In the genomic region with DNA sequence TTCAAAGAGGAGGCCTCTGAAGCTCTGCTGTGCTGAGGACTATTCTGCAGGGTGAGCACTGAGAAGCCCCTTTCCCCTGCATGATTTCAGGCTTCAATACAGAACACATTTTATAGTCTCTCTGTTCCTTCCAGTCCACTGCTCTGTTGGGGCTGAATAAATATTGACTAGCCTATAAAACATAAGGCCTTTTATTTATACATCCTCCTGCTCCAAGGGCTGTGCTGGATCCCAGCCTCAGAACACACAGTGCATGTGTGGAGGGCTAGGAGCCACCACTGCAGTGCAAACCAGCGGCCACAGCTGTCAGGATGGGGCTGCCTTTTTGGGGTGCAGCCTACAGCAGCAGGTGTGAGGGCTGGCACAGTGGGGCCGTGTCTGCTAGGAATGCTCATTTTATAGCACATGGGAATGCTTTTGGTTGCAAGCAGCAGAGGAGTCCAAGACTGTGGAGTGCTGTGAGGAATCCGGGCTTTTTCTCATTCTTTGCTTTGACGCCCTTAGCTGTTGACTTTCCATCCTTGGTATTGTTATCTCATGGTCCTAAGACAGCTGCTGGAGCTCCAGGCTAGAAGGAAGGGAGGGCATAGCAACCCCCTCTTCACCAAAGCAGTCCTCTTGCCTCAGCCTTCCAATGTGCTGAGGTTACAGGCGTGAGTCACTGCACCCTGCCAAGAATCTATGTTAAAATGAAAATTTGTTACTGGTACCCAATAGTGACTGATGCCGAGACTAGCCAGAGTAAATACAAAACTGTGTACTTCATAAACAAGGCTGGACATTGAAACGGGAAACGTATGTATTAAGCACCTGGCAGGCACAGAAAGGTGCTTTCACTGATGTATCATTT, we compare ENCODE assay signal across 12 cellular contexts.
DNase-seq lines count a peak whose midpoint lies in the region.
"Had no signal": no experiment of that assay in that cellular context is flagged by ENCODE, and none has a peak within 500 bp of the region (broad histone marks: within the 10 kb centered on the region; RNA-seq: fewer than 3 reads in every experiment).

No MANE protein-coding gene starts in this region.

- no peaks in the 10 kb centered on the region for H3K27me3 Mint-ChIP-seq in T-helper 1 cell treated with Interleukin-12 subunit alpha and Interleukin-12 subunit beta and Interleukin-4 antibody, amounts not matched to agents 30 μg/mL and 1 μg/mL, for 36 hours (ENCODE audit: low read depth)

- H3K36me3 ChIP-seq in KOPT-K1 (ENCODE audit: insufficient read depth, low read length): no peaks in the 10 kb centered on the region
- H3K36me3 ChIP-seq: thoracic aorta had no signal

- H3K27ac ChIP-seq in KOPT-K1 (ENCODE audit: low read depth, low read length, poor library complexity, severe bottlenecking): peak overlapping the region; percentile 52
- H3K27ac ChIP-seq: thoracic aorta had no signal

- peaks cover 13% of the 10 kb centered on the region for H3K36me3 Mint-ChIP-seq in T-helper 1 cell treated with Interleukin-12 subunit alpha and Interleukin-12 subunit beta and Interleukin-4 antibody, amounts not matched to agents 30 μg/mL and 1 μg/mL, for 36 hours (ENCODE audit: low read depth)

- peak overlapping the region; percentile 52 for H3K27ac Mint-ChIP-seq in T-helper 1 cell treated with Interleukin-12 subunit alpha and Interleukin-12 subunit beta and Interleukin-4 antibody, amounts not matched to agents 30 μg/mL and 1 μg/mL, for 36 hours

- DNase-seq in COLO668 (lab: John Stamatoyannopoulos, UW; ENCODE audit: unreplicated experiment) (peak; percentile 83), kidney tubule cell (ENCODE audit: low spot score) (peak; percentile 46), activated gamma-delta T cell (lab: John Stamatoyannopoulos, UW) (no peak), DMS 273 treated with DMSO at 0.1 percent for 48 hours (lab: John Stamatoyannopoulos, UW) (no peak), SW480 (ENCODE audit: low spot score) (no peak)
- DNase-seq in stimulated activated CD4-positive, alpha-beta T cell treated with anti-CD3 and anti-CD28 coated beads, Interleukin-1b, Interleukin-23, amount 100 ng/mL, for 48 hours: no peak
- DNase-seq: activated CD4-positive, alpha-beta T cell treated with anti-CD3 and anti-CD28 coated beads, Interleukin-2, amount 50 U/mL, for 1 hour; Karpas-422; nephron progenitor cell had no signal

- H3K4me1 Mint-ChIP-seq in T-helper 1 cell treated with Interleukin-12 subunit alpha and Interleukin-12 subunit beta and Interleukin-4 antibody, amounts not matched to agents 30 μg/mL and 1 μg/mL, for 36 hours (ENCODE audit: low read depth): peaks cover 56% of the 10 kb centered on the region

- H3K4me3 Mint-ChIP-seq in T-helper 1 cell treated with Interleukin-12 subunit alpha and Interleukin-12 subunit beta and Interleukin-4 antibody, amounts not matched to agents 30 μg/mL and 1 μg/mL, for 36 hours: no peak overlapping the region
- H3K4me3 Mint-ChIP-seq: nephron progenitor cell had no signal

- no peaks in the 10 kb centered on the region for H3K9me3 ChIP-seq in KOPT-K1 (ENCODE audit: insufficient read depth, low read length, poor library complexity, severe bottlenecking)
- H3K9me3 ChIP-seq: thoracic aorta had no signal

- H3K9me3 Mint-ChIP-seq in T-helper 1 cell treated with Interleukin-12 subunit alpha and Interleukin-12 subunit beta and Interleukin-4 antibody, amounts not matched to agents 30 μg/mL and 1 μg/mL, for 36 hours: peaks cover 3% of the 10 kb centered on the region
- H3K9me3 Mint-ChIP-seq: nephron progenitor cell had no signal

Comparison
In these comparisons a context has a peak if more than half of its experiments do, and no peak if none do; other contexts are left out.
1. DNase-seq: peak in COLO668 (single experiment) and kidney tubule cell (single experiment); none in activated gamma-delta T cell (single experiment), DMS 273 treated with DMSO at 0.1 percent for 48 hours (single experiment), stimulated activated CD4-positive, alpha-beta T cell treated with anti-CD3 and anti-CD28 coated beads, Interleukin-1b, Interleukin-23, amount 100 ng/mL, for 48 hours (single experiment) and SW480 (single experiment).